Comparison of ENCODE assay signal across 1 cellular context in the genomic region with DNA sequence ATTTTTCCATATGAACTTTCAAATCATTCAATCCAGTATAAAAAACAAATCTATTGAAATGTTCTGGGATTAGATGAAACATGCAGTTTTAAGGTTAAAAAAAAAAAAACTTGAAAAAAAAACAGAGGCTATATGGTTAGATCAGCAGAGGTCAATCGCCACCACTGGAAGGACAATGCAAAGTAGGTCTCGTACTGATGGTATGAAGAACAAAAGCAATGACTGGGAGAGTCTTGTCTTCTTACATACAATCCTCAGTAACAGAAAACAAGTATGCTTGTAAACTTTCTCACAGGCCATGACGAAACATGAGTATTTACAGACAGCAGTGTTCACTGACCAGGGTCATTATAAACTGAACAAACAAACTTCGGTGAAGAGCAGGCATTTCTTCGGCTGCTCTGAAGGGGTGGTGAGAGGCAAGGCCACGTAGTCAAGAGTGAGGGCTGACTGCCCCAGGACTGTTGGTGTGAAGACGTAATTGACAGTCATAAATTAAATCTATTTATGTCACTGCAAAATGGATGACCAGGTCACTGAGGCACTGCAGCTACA.
TF ChIP-seq lines count a peak whose summit lies in the region.

No MANE protein-coding gene starts in this region.

TF ChIP-seq in HepG2, 621 proteins besides CTCF, POLR2A, EP300 and RAD21 (continued from another document and continues in another):
- TF ChIP-seq MNT (IDR thresholded peaks at IDR 0.05) (no peak), HMG20A (CRISPR knock-in tag; IDR thresholded peaks at IDR 0.05; ENCODE audit: borderline replicate concordance) (peak; percentile 75; the same call in 1 of the 2 replicates), REPIN1 (CRISPR knock-in tag; IDR thresholded peaks at IDR 0.05; ENCODE audit: borderline replicate concordance, low read depth) (peak; percentile 36; the same call in 1 of the 2 replicates), SALL1 (CRISPR knock-in tag; IDR thresholded peaks at IDR 0.05) (peak; percentile 85), CEBPB (IDR thresholded peaks at IDR 0.05; ENCODE audit: borderline replicate concordance, low read depth, low read length) (peak; percentile 20; the same call in 1 of the 2 replicates), AGO1 (IDR thresholded peaks at IDR 0.05; ENCODE audit: low read depth, low read length, poor library complexity, severe bottlenecking) (no peak), BRF2 (CRISPR knock-in tag; IDR thresholded peaks at IDR 0.05) (no peak), GMEB1 (CRISPR knock-in tag; IDR thresholded peaks at IDR 0.05; ENCODE audit: borderline replicate concordance) (no peak), ZNF850 (CRISPR knock-in tag; conservative IDR thresholded peaks at IDR 0.05) (no peak), ZNF644 (CRISPR knock-in tag; IDR thresholded peaks at IDR 0.05; ENCODE audit: low read depth) (0 out of 2 replicates have a peak, but pooled peaks have one; percentile 26), GATAD1 (CRISPR knock-in tag; IDR thresholded peaks at IDR 0.05) (0 out of 2 replicates have a peak, but pooled peaks have one; percentile 23), PCBP1 (IDR thresholded peaks at IDR 0.05; ENCODE audit: borderline replicate concordance, low read depth, low read length) (no peak), ZBTB7A (CRISPR knock-in tag; IDR thresholded peaks at IDR 0.05) (no peak), RARG (CRISPR knock-in tag; IDR thresholded peaks at IDR 0.05; ENCODE audit: low read depth) (no peak), FOXO1 (CRISPR knock-in tag; IDR thresholded peaks at IDR 0.05) (peak; percentile 44; the same call in 1 of the 2 replicates), SPEN (CRISPR knock-in tag; IDR thresholded peaks at IDR 0.05; ENCODE audit: low read depth) (no peak), ZNF562 (CRISPR knock-in tag; IDR thresholded peaks at IDR 0.05; ENCODE audit: borderline replicate concordance) (no peak), YEATS2 (CRISPR knock-in tag; IDR thresholded peaks at IDR 0.05; ENCODE audit: borderline replicate concordance) (no peak), PRDM10 (CRISPR knock-in tag; IDR thresholded peaks at IDR 0.05; ENCODE audit: low read depth) (no peak), MYPOP (CRISPR knock-in tag; IDR thresholded peaks at IDR 0.05) (0 out of 2 replicates have a peak, but pooled peaks have one; percentile 54), SOX13 (IDR thresholded peaks at IDR 0.05) (no peak), SOX13 (CRISPR knock-in tag; conservative IDR thresholded peaks at IDR 0.05 in 1 of 2, IDR thresholded peaks at IDR 0.05 in 1 of 2) (peak in 1 of 2 experiments; percentile 67; a peak in 1 of 4 replicates), PITX1 (CRISPR knock-in tag; IDR thresholded peaks at IDR 0.05) (no peak), ZBTB25 (CRISPR knock-in tag; IDR thresholded peaks at IDR 0.05) (peak; percentile 36; the same call in 1 of the 2 replicates), IKZF4 (CRISPR knock-in tag; IDR thresholded peaks at IDR 0.05; ENCODE audit: borderline replicate concordance, low read depth, not compliant biosample characterization) (no peak), SOX6 (IDR thresholded peaks at IDR 0.05) (no peak), SOX6 (CRISPR knock-in tag; IDR thresholded peaks at IDR 0.05) (peak; percentile 51; the same call in 1 of the 2 replicates), RARA (CRISPR knock-in tag; IDR thresholded peaks at IDR 0.05) (peak; percentile 72), ZNF557 (CRISPR knock-in tag; IDR thresholded peaks at IDR 0.05) (no peak), RXRB (CRISPR knock-in tag; IDR thresholded peaks at IDR 0.05; ENCODE audit: borderline replicate concordance) (peak; percentile 36; the same call in 1 of the 2 replicates), PAXIP1 (CRISPR knock-in tag; conservative IDR thresholded peaks at IDR 0.05) (0 out of 2 replicates have a peak, but pooled peaks have one; percentile 41), HNF4G (IDR thresholded peaks at IDR 0.05; ENCODE audit: borderline replicate concordance, low read depth, low read length) (no peak), HNF4G (CRISPR knock-in tag; IDR thresholded peaks at IDR 0.05; ENCODE audit: borderline replicate concordance, low read depth) (0 out of 2 replicates have a peak, but pooled peaks have one; percentile 27), FIP1L1 (IDR thresholded peaks at IDR 0.05; ENCODE audit: borderline replicate concordance, insufficient read depth, low read depth, low read length) (no peak), BCL6 (CRISPR knock-in tag; IDR thresholded peaks at IDR 0.05) (peak; percentile 52; the same call in 1 of the 2 replicates), CCDC6 (CRISPR knock-in tag; IDR thresholded peaks at IDR 0.05) (0 out of 2 replicates have a peak, but pooled peaks have one; percentile 21), POGZ (CRISPR knock-in tag; IDR thresholded peaks at IDR 0.05) (peak; percentile 52; the same call in 1 of the 2 replicates), RNF2 (conservative IDR thresholded peaks at IDR 0.05; ENCODE audit: low read depth) (0 out of 2 replicates have a peak, but pooled peaks have one; percentile 29)
- TF ChIP-seq, protein P1, sequence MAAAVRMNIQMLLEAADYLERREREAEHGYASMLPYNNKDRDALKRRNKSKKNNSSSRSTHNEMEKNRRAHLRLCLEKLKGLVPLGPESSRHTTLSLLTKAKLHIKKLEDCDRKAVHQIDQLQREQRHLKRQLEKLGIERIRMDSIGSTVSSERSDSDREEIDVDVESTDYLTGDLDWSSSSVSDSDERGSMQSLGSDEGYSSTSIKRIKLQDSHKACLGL (CRISPR knock-in tag; IDR thresholded peaks at IDR 0.05), result no peak
- TF ChIP-seq, protein P2, sequence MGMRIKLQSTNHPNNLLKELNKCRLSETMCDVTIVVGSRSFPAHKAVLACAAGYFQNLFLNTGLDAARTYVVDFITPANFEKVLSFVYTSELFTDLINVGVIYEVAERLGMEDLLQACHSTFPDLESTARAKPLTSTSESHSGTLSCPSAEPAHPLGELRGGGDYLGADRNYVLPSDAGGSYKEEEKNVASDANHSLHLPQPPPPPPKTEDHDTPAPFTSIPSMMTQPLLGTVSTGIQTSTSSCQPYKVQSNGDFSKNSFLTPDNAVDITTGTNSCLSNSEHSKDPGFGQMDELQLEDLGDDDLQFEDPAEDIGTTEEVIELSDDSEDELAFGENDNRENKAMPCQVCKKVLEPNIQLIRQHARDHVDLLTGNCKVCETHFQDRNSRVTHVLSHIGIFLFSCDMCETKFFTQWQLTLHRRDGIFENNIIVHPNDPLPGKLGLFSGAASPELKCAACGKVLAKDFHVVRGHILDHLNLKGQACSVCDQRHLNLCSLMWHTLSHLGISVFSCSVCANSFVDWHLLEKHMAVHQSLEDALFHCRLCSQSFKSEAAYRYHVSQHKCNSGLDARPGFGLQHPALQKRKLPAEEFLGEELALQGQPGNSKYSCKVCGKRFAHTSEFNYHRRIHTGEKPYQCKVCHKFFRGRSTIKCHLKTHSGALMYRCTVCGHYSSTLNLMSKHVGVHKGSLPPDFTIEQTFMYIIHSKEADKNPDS (CRISPR knock-in tag; IDR thresholded peaks at IDR 0.05), result no peak
- TF ChIP-seq, protein P3, sequence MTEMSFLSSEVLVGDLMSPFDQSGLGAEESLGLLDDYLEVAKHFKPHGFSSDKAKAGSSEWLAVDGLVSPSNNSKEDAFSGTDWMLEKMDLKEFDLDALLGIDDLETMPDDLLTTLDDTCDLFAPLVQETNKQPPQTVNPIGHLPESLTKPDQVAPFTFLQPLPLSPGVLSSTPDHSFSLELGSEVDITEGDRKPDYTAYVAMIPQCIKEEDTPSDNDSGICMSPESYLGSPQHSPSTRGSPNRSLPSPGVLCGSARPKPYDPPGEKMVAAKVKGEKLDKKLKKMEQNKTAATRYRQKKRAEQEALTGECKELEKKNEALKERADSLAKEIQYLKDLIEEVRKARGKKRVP (CRISPR knock-in tag; IDR thresholded peaks at IDR 0.05), result peak in 1 of 2 experiments; percentile 69; a peak in 2 of 4 replicates
